ENCODE assay signal across 8 cellular contexts in genomic region chr7:106009511-106010226, GRCh38. TPM values are rescaled to one million over a fixed set of nuclear protein-coding genes. Genes with fewer than 3 reads are reported as not detected.
DNase-seq lines count a peak whose midpoint lies in the region; ATAC-seq and TF ChIP-seq lines count a peak whose summit lies in the region.

No MANE protein-coding gene starts in this region.

- H3K9ac ChIP-seq in KMS-11 (no peak overlapping the region), parathyroid adenoma (no peak overlapping the region)

- H3K4me3 Mint-ChIP-seq in activated naive CD8-positive, alpha-beta T cell = peak overlapping the region; percentile 36

- H3K27me3 ChIP-seq in KMS-11 (ENCODE audit: insufficient read depth, low read depth) (no peaks in the 10 kb centered on the region), parathyroid adenoma (ENCODE audit: control insufficient read depth, insufficient read depth, low read length) (no peaks in the 10 kb centered on the region), tibial artery (no peaks in the 10 kb centered on the region)

- H2AFZ ChIP-seq in KMS-11 (ENCODE audit: low read depth) (peak overlapping the region; percentile 53), parathyroid adenoma (peak overlapping the region; percentile 6)

- H3K4me1 ChIP-seq in KMS-11 (ENCODE audit: low read depth, poor library complexity, severe bottlenecking) (peaks cover 43% of the 10 kb centered on the region), parathyroid adenoma (peaks cover 9% of the 10 kb centered on the region), tibial artery (peaks cover 0 to 19% (median 6%) of the 10 kb centered on the region in 4 donors)

- H3K9me3 ChIP-seq in parathyroid adenoma (ENCODE audit: control insufficient read depth, low read length) (no peaks in the 10 kb centered on the region), tibial artery (peaks cover 0 to 7% (median 0%) of the 10 kb centered on the region in 3 donors)

- H3K4me1 Mint-ChIP-seq in activated naive CD8-positive, alpha-beta T cell (ENCODE audit: low read depth) = peaks cover 41% of the 10 kb centered on the region

- H3K27ac Mint-ChIP-seq in activated naive CD8-positive, alpha-beta T cell = no peak overlapping the region

- H3K4me3 ChIP-seq in KMS-11 (IDR thresholded peaks at IDR 0.05; ENCODE audit: insufficient read depth, low read depth, low read length) (no peak overlapping the region), parathyroid adenoma (ENCODE audit: low read depth, low read length) (no peak overlapping the region), tibial artery (no peak overlapping the region)

- no peaks in the 10 kb centered on the region for H3K79me2 ChIP-seq in KMS-11 (ENCODE audit: insufficient read depth, low read depth)
- H3K79me2 ChIP-seq in parathyroid adenoma = no peaks in the 10 kb centered on the region

- no peak overlapping the region for H3K27ac ChIP-seq in KMS-11
- H3K27ac ChIP-seq in parathyroid adenoma = no peak overlapping the region
- peak overlapping the region in 1 of 2 donors; percentile 9 for H3K27ac ChIP-seq in tibial artery

- H3K36me3 ChIP-seq in KMS-11 (ENCODE audit: insufficient read depth) = no peaks in the 10 kb centered on the region
- no peaks in the 10 kb centered on the region for H3K36me3 ChIP-seq in parathyroid adenoma (ENCODE audit: control insufficient read depth, insufficient read depth, low read length)
- H3K36me3 ChIP-seq in tibial artery = no peaks in the 10 kb centered on the region

- H3K9me3 Mint-ChIP-seq in activated naive CD8-positive, alpha-beta T cell (ENCODE audit: low read depth) = peaks cover 18% of the 10 kb centered on the region

- peaks cover 1% of the 10 kb centered on the region for H3K27me3 Mint-ChIP-seq in activated naive CD8-positive, alpha-beta T cell

- intact Hi-C loops in head of caudate nucleus (cut with DNase I) = loop anchor here (10.0 kb wide), 1 partner anchor 245 kb away; no protein-coding TSS in a partner anchor
- intact Hi-C loops in tibial artery (cut with DNase I; ENCODE audit: low total_unique reads) = no loop called here

- peak; percentile 92 for ATAC-seq in GM19467 (IDR thresholded peaks at IDR 0.05; ENCODE audit: unreplicated experiment)

- DNase-seq in C1 segment of cervical spinal cord (lab: John Stamatoyannopoulos, UW) (peak in 13 of 14 donors; percentile 40 to 85 (median 74)), SK-N-DZ (ENCODE audit: low spot score) (peak; percentile 83), head of caudate nucleus (peak; percentile 63 to 93 (median 84)), tibial artery (peak; percentile 79 to 86)

- H3K4me2 ChIP-seq in KMS-11 (peak overlapping the region; percentile 52), parathyroid adenoma (ENCODE audit: low read length) (no peak overlapping the region)

- H4K20me1 ChIP-seq in KMS-11 (ENCODE audit: insufficient read depth) = no peaks in the 10 kb centered on the region

- TF ChIP-seq CTCF in KMS-11 (conservative IDR thresholded peaks at IDR 0.05; ENCODE audit: low read depth, low read length) (peak; percentile 96), parathyroid adenoma (IDR thresholded peaks at IDR 0.05) (peak; percentile 92), tibial artery (IDR thresholded peaks at IDR 0.05) (peak; percentile 89 to 92)

- H3K36me3 Mint-ChIP-seq in activated naive CD8-positive, alpha-beta T cell = peaks cover 17% of the 10 kb centered on the region

RNA-seq across cellular contexts. Expression of gene CDHR3, which starts 46.6 kb away (rescaled TPM):
- 3.0 and 3.3 TPM in 2 replicates for polyA plus RNA-seq in SK-N-DZ (2014; cell fraction: cytosol; rRNA removed)
- polyA plus RNA-seq in SK-N-DZ (2014; cell fraction: nucleus; rRNA removed) = 5.1 and 6.7 TPM in 2 replicates
